1 cellular context compared by ENCODE assay signal in genomic region chr17:1684307-1685189, GRCh38.
A peak's percentile ranks its signal among the peaks of the same experiment; 100 is the strongest.
TF ChIP-seq lines count a peak whose summit lies in the region.

TSS of gene PRPF8 (minus strand) at chr17:1684867. CDS start at chr17:1684571, 296 bp downstream.

TF ChIP-seq in GM12878, 131 proteins besides CTCF, POLR2A, EP300 and RAD21 (continued from another document and continues in another):
- TF ChIP-seq CEBPZ (IDR thresholded peaks at IDR 0.05; ENCODE audit: low read depth, low read length) (peak; percentile 56; the same call in 1 of the 2 replicates), BRCA1 (IDR thresholded peaks at IDR 0.05; ENCODE audit: low read depth, low read length) (no peak), TBL1XR1 (IDR thresholded peaks at IDR 0.05; ENCODE audit: low read depth, low read length) (no peak), RBBP5 (conservative IDR thresholded peaks at IDR 0.05) (no peak), ZBED1 (IDR thresholded peaks at IDR 0.05; ENCODE audit: borderline replicate concordance) (no peak), HDGF (IDR thresholded peaks at IDR 0.05) (no peak; the same call in 1 of the 2 replicates), SMARCA5 (IDR thresholded peaks at IDR 0.05) (no peak), NR2C1 (IDR thresholded peaks at IDR 0.05) (peak; percentile 69), CHD2 (IDR thresholded peaks at IDR 0.05; ENCODE audit: borderline replicate concordance, low read depth, low read length) (peak; percentile 90; the same call in 1 of the 2 replicates), TAF1 (IDR thresholded peaks at IDR 0.05; ENCODE audit: borderline replicate concordance, low read depth, low read length) (peak; percentile 69; the same call in 1 of the 2 replicates), MEF2A (IDR thresholded peaks at IDR 0.05; ENCODE audit: insufficient read depth, low read depth, low read length) (no peak), ZNF687 (IDR thresholded peaks at IDR 0.05) (0 out of 2 replicates have a peak, but pooled peaks have one; percentile 48), WRNIP1 (IDR thresholded peaks at IDR 0.05; ENCODE audit: borderline replicate concordance, low read depth, low read length) (no peak), ASH2L (IDR thresholded peaks at IDR 0.05; ENCODE audit: borderline replicate concordance, low read depth) (no peak), ATF2 (IDR thresholded peaks at IDR 0.05; ENCODE audit: low read length) (no peak), NBN (IDR thresholded peaks at IDR 0.05) (peak; percentile 10; the same call in 1 of the 2 replicates), NR2C2 (IDR thresholded peaks at IDR 0.05; ENCODE audit: borderline replicate concordance, control insufficient read depth, insufficient read length, low read depth) (no peak), IKZF2 (IDR thresholded peaks at IDR 0.05) (no peak; a peak in 1 of 4 replicates), CEBPB (IDR thresholded peaks at IDR 0.05; ENCODE audit: borderline replicate concordance in 1 of 2, low read depth in 2 of 2, low read length in 2 of 2) (no peak), PKNOX1 (IDR thresholded peaks at IDR 0.05) (peak; percentile 98), E4F1 (IDR thresholded peaks at IDR 0.05; ENCODE audit: borderline replicate concordance, partially characterized antibody) (no peak), CREB1 (IDR thresholded peaks at IDR 0.05; ENCODE audit: low read depth) (peak; percentile 78), MYB (IDR thresholded peaks at IDR 0.05; ENCODE audit: borderline replicate concordance, low read depth, low read length) (no peak), SMAD5 (IDR thresholded peaks at IDR 0.05; ENCODE audit: low read depth) (peak; percentile 75; the same call in 1 of the 2 replicates), RELA (IDR thresholded peaks at IDR 0.05; ENCODE audit: borderline replicate concordance, partially characterized antibody) (no peak), NRF1 (conservative IDR thresholded peaks at IDR 0.05; ENCODE audit: low read depth, low read length) (peak; percentile 41; the same call in 1 of the 2 replicates), IRF3 (IDR thresholded peaks at IDR 0.05) (peak; percentile 76; the same call in 1 of the 2 replicates), IRF4 (IDR thresholded peaks at IDR 0.05; ENCODE audit: low read depth, low read length) (no peak), SUPT20H (IDR thresholded peaks at IDR 0.05; ENCODE audit: borderline replicate concordance, control insufficient read depth, low read depth, low read length) (no peak), MYC (IDR thresholded peaks at IDR 0.05; ENCODE audit: insufficient read depth, insufficient read length, insufficient replicate concordance, low read length, severe bottlenecking) (peak; percentile 73), TCF3 (IDR thresholded peaks at IDR 0.05; ENCODE audit: borderline replicate concordance, insufficient read depth, low read depth, low read length) (no peak), CBFB (IDR thresholded peaks at IDR 0.05; ENCODE audit: low read depth) (peak; percentile 73; the same call in 1 of the 2 replicates), MTA3 (IDR thresholded peaks at IDR 0.05; ENCODE audit: borderline replicate concordance, low read length) (no peak), SP1 (IDR thresholded peaks at IDR 0.05; ENCODE audit: low read depth, low read length) (peak; percentile 94), NKRF (conservative IDR thresholded peaks at IDR 0.05) (peak; percentile 82), PAX8 (IDR thresholded peaks at IDR 0.05) (no peak; the same call in 1 of the 2 replicates), ZSCAN29 (IDR thresholded peaks at IDR 0.05) (no peak), LARP7 (IDR thresholded peaks at IDR 0.05) (no peak; the same call in 1 of the 2 replicates), BHLHE40 (IDR thresholded peaks at IDR 0.05; ENCODE audit: borderline replicate concordance in 1 of 2, low read depth in 2 of 2, low read length in 1 of 2) (peak; percentile 15 to 28; a peak in 1 of 4 replicates), EGR1 (IDR thresholded peaks at IDR 0.05; ENCODE audit: borderline replicate concordance in 1 of 2, low read depth in 2 of 2, low read length in 2 of 2) (0 out of 3 replicates have a peak, but pooled peaks of 1 of the 2 experiments have one; percentile 16), ZNF274 (IDR thresholded peaks at IDR 0.05; ENCODE audit: insufficient read depth, insufficient read length) (no peak), EED (IDR thresholded peaks at IDR 0.05; ENCODE audit: low read depth) (no peak), NFYA (IDR thresholded peaks at IDR 0.05; ENCODE audit: borderline replicate concordance, low read depth, low read length) (0 out of 2 replicates have a peak, but pooled peaks have one; percentile 28), KLF5 (IDR thresholded peaks at IDR 0.05; ENCODE audit: partially characterized antibody) (no peak), HDAC6 (IDR thresholded peaks at IDR 0.05; ENCODE audit: unreplicated experiment) (no peak), CBX5 (IDR thresholded peaks at IDR 0.05; ENCODE audit: low read depth) (no peak), SREBF1 (IDR thresholded peaks at IDR 0.05; ENCODE audit: low read length) (no peak)
